In genomic region chr10:77845455-77845850, GRCh38 we compare ENCODE assay signal across 15 cellular contexts.
DNase-seq lines count a peak whose midpoint lies in the region; ATAC-seq and TF ChIP-seq lines count a peak whose summit lies in the region.
"Had no signal": no experiment of that assay in that cellular context is flagged by ENCODE, and none has a peak within 500 bp of the region (broad histone marks: within the 10 kb centered on the region; RNA-seq: fewer than 3 reads in every experiment).

No MANE protein-coding gene starts in this region.

- H3K27me3 ChIP-seq in mammary epithelial cell (ENCODE audit: insufficient read depth, low read length) = no peaks in the 10 kb centered on the region
- H3K27me3 ChIP-seq in muscle layer of colon (ENCODE audit: control insufficient read depth in 1 of 2, insufficient read depth in 2 of 2, low read length in 2 of 2) = no peaks in the 10 kb centered on the region
- no peaks in the 10 kb centered on the region for H3K27me3 ChIP-seq in vagina
- H3K27me3 ChIP-seq: tibial nerve had no signal

- peaks cover 27% of the 10 kb centered on the region for H3K36me3 ChIP-seq in mammary epithelial cell (ENCODE audit: insufficient read depth, low read length)
- peaks cover 45% of the 10 kb centered on the region for H3K36me3 ChIP-seq in muscle layer of colon (ENCODE audit: insufficient read depth, low read length)
- H3K36me3 ChIP-seq in vagina = peaks cover 0 to 26% of the 10 kb centered on the region in 2 donors

- no peak overlapping the region for H3K4me3 Mint-ChIP-seq in activated CD4-positive, alpha-beta T cell treated with anti-CD3 and anti-CD28 coated beads, Interleukin-2, amount 10 ng/mL, durations not matched to agents 7 days and 5 days
- H3K4me3 Mint-ChIP-seq: activated CD8-positive, alpha-beta T cell treated with anti-CD3 and anti-CD28 coated beads for 36 hours; dendritic cell treated with granulocyte-macrophage colony-stimulating factor and Interleukin-4, amounts not matched to agents 40 ng/mL and 50 ng/mL, for 4 days had no signal

- peak overlapping the region; percentile 46 for H3K4me2 ChIP-seq in mammary epithelial cell (ENCODE audit: insufficient read depth, low read depth, low read length)

- H2AFZ ChIP-seq in mammary epithelial cell (ENCODE audit: low read depth, low read length) = no peak overlapping the region

- H4K20me1 ChIP-seq in mammary epithelial cell (ENCODE audit: insufficient read depth, low read length) = no peaks in the 10 kb centered on the region

- H3K27ac Mint-ChIP-seq in activated CD4-positive, alpha-beta T cell treated with anti-CD3 and anti-CD28 coated beads, Interleukin-2, amount 10 ng/mL, durations not matched to agents 7 days and 5 days = peak overlapping the region; percentile 36
- H3K27ac Mint-ChIP-seq: activated CD8-positive, alpha-beta T cell treated with anti-CD3 and anti-CD28 coated beads for 36 hours; activated T-helper 2 cell treated with anti-CD3 and anti-CD28 coated beads, Interferon-gamma antibody, Interleukin-2, Interleukin-4, amounts not matched to agents 10 μg/mL and 5 μg/mL and 100 μg/mL, durations not matched to agents 14 hours and 24 hours and 36 hours; dendritic cell treated with granulocyte-macrophage colony-stimulating factor and Interleukin-4, amounts not matched to agents 40 ng/mL and 50 ng/mL, for 4 days had no signal

- BruUV-seq in mammary epithelial cell (replicated peaks; lab: Mats Ljungman, UMichigan) = no TSS peak

- TF ChIP-seq CTCF in mammary epithelial cell (conservative IDR thresholded peaks at IDR 0.05 in 1 of 2, IDR thresholded peaks at IDR 0.05 in 1 of 2; ENCODE audit: extremely low read depth in 1 of 2, insufficient read depth in 1 of 2, low read depth in 1 of 2, low read length in 2 of 2) (no peak), vagina (IDR thresholded peaks at IDR 0.05) (no peak)

- ATAC-seq in GM21786 (IDR thresholded peaks at IDR 0.05; ENCODE audit: unreplicated experiment) = no peak
- ATAC-seq: activated CD8-positive, alpha-beta T cell treated with anti-CD3 and anti-CD28 coated beads for 36 hours; lower lobe of right lung had no signal

- no peak for DNase-seq in activated CD4-positive, alpha-beta T cell treated with anti-CD3 and anti-CD28 coated beads, Interleukin-2, amount 10 ng/mL, durations not matched to agents 7 days and 5 days
- no peak for DNase-seq in activated CD4-positive, alpha-beta T cell treated with anti-CD3 and anti-CD28 coated beads, Interleukin-2, amount 50 U/mL, for 4 hours
- DNase-seq in mammary epithelial cell = no peak
- no peak for DNase-seq in vagina (ENCODE audit: extremely low spot score in 2 of 2)
- no peak for DNase-seq in SIG-M5 (lab: John Stamatoyannopoulos, UW)
- no peak for DNase-seq in stimulated activated CD4-positive, alpha-beta T cell treated with anti-CD3 and anti-CD28 coated beads, Interleukin-1b, Interleukin-23, amount 100 ng/mL, for 48 hours
- DNase-seq: activated CD8-positive, alpha-beta T cell treated with anti-CD3 and anti-CD28 coated beads for 36 hours; lower lobe of right lung; NCI-H1048; SHP77 treated with DMSO at 0.1 percent for 48 hours had no signal

- H3K79me2 ChIP-seq in mammary epithelial cell (ENCODE audit: insufficient read depth, low read length) = peaks cover 56% of the 10 kb centered on the region

- POLR2A ChIA-PET in activated CD4-positive, alpha-beta T cell treated with anti-CD3 and anti-CD28 coated beads, Interleukin-2, amount 10 ng/mL, durations not matched to agents 7 days and 5 days (lab: Charles Lee) = no interaction called here

- peaks cover 28% of the 10 kb centered on the region for H3K4me1 ChIP-seq in mammary epithelial cell (ENCODE audit: insufficient read depth, low read length)
- H3K4me1 ChIP-seq in muscle layer of colon (ENCODE audit: insufficient read depth, low read length) = peaks cover 45% of the 10 kb centered on the region
- peaks cover 44% of the 10 kb centered on the region for H3K4me1 ChIP-seq in vagina

- intact Hi-C loops in mammary epithelial cell (cut with micrococcal nuclease) = loop anchor here (10.0 kb wide), 1 partner anchor 681 kb away; no protein-coding TSS in a partner anchor
- intact Hi-C loops in vagina (cut with DNase I) = loop anchor here (10.0 kb wide), 2 partner anchors 79 to 129 kb away; partner anchors contain the start of gene DLG5

- H3K27me3 Mint-ChIP-seq in activated CD4-positive, alpha-beta T cell treated with anti-CD3 and anti-CD28 coated beads, Interleukin-2, amount 10 ng/mL, durations not matched to agents 7 days and 5 days = no peaks in the 10 kb centered on the region
- H3K27me3 Mint-ChIP-seq: activated CD8-positive, alpha-beta T cell treated with anti-CD3 and anti-CD28 coated beads for 36 hours; dendritic cell treated with granulocyte-macrophage colony-stimulating factor and Interleukin-4, amounts not matched to agents 40 ng/mL and 50 ng/mL, for 4 days had no signal

- no peaks in the 10 kb centered on the region for H3K9me3 Mint-ChIP-seq in activated CD4-positive, alpha-beta T cell treated with anti-CD3 and anti-CD28 coated beads, Interleukin-2, amount 10 ng/mL, durations not matched to agents 7 days and 5 days
- H3K9me3 Mint-ChIP-seq: activated CD8-positive, alpha-beta T cell treated with anti-CD3 and anti-CD28 coated beads for 36 hours; activated T-helper 2 cell treated with anti-CD3 and anti-CD28 coated beads, Interferon-gamma antibody, Interleukin-2, Interleukin-4, amounts not matched to agents 10 μg/mL and 5 μg/mL and 100 μg/mL, durations not matched to agents 14 hours and 24 hours and 36 hours; dendritic cell treated with granulocyte-macrophage colony-stimulating factor and Interleukin-4, amounts not matched to agents 40 ng/mL and 50 ng/mL, for 4 days had no signal

- TF ChIP-seq POLR2A in vagina (IDR thresholded peaks at IDR 0.05) = no peak

- in situ Hi-C loops in mammary epithelial cell (cut with MboI; ENCODE audit: low sequenced_read_pairs in 2 of 2) = loop anchor here (5.0 to 25.0 kb wide), 3 partner anchors 127 to 167 kb away; no protein-coding TSS in a partner anchor

- H3K27ac ChIP-seq in mammary epithelial cell (ENCODE audit: insufficient read depth, low read depth, low read length) (peak overlapping the region; percentile 46), muscle layer of colon (ENCODE audit: low read depth, low read length) (peak overlapping the region; percentile 91), vagina (peak overlapping the region; percentile 77)
- H3K27ac ChIP-seq: lower lobe of right lung had no signal

- H3K36me3 Mint-ChIP-seq in activated CD4-positive, alpha-beta T cell treated with anti-CD3 and anti-CD28 coated beads, Interleukin-2, amount 10 ng/mL, durations not matched to agents 7 days and 5 days (ENCODE audit: low read depth) = no peaks in the 10 kb centered on the region

- CTCF ChIA-PET in activated CD4-positive, alpha-beta T cell treated with anti-CD3 and anti-CD28 coated beads, Interleukin-2, amount 10 ng/mL, durations not matched to agents 7 days and 5 days (lab: Charles Lee) = interaction anchor here (1.1 kb wide), 2 partner anchors 9 to 17 kb away, joined by 3 read pairs; no protein-coding TSS in a partner anchor
- CTCF ChIA-PET in mammary epithelial cell (lab: Charles Lee; ENCODE audit: low non-redundant PET) = interaction anchor here (0.6 to 0.8 kb wide), 2 partner anchors 54 to 1229 kb away, joined by 3 to 5 read pairs; no protein-coding TSS in a partner anchor

- dilution Hi-C loops in mammary epithelial cell (cut with HindIII; ENCODE audit: low sequenced_read_pairs) = no loop called here

- no peak overlapping the region for H3K4me3 ChIP-seq in mammary epithelial cell (replicated peaks in 1 of 3; ENCODE audit: insufficient read depth in 1 of 3, low read depth in 2 of 3, low read length in 3 of 3)
- no peak overlapping the region for H3K4me3 ChIP-seq in muscle layer of colon (ENCODE audit: low read depth in 1 of 2, low read length in 2 of 2)
- no peak overlapping the region for H3K4me3 ChIP-seq in vagina
- H3K4me3 ChIP-seq: lower lobe of right lung, tibial nerve had no signal

- no peaks in the 10 kb centered on the region for H3K4me1 Mint-ChIP-seq in activated CD4-positive, alpha-beta T cell treated with anti-CD3 and anti-CD28 coated beads, Interleukin-2, amount 10 ng/mL, durations not matched to agents 7 days and 5 days

- H3K9me3 ChIP-seq in mammary epithelial cell (replicated peaks; ENCODE audit: insufficient read depth, low read length) = no peaks in the 10 kb centered on the region
- H3K9me3 ChIP-seq in muscle layer of colon (ENCODE audit: low read length) = no peaks in the 10 kb centered on the region
- H3K9me3 ChIP-seq in vagina = no peaks in the 10 kb centered on the region
- H3K9me3 ChIP-seq: lower lobe of right lung, tibial nerve had no signal

- H3K9ac ChIP-seq in mammary epithelial cell (ENCODE audit: insufficient read depth, low read length) (peak overlapping the region; percentile 17), muscle layer of colon (ENCODE audit: low read length) (peak overlapping the region; percentile 48)
